ENCODE assay signal across 8 cellular contexts in the genomic region with DNA sequence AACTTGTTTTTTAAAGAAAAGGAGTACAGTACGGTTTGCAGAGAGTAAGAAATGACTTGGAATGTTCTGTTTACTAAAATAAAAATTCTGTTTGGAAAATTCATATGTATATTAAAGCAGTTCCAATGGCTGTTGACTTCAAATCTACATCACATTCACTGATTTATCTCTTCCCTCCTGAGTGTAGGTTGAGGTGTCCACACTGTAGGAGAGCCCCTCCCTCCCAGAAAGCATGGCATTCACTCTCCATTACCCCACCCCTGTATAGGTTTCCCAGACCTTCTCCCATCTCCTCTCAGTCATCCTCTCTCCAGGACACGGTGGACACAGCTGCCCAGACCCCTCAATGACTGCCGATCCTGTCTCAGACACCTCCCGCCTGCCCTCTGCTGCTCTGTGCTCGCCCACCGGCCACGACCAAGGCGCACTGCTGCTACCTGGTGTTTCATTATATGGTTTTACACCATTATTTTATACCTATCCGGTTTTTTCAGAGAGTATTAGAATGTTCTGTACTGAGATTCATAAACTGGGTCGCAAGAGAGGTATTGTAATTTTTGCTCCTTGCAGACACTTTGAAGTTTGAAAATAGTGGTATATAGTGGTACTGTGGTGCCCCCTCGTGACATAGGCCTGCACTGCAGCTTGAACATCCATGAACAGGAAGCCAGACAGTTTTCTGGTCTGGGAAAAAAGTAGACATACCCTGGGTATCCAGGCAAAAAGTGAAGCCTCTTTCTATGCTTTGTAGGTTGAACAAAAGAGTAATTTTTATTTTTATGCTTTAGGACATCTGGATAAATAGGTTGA. TPM values are rescaled to one million over a fixed set of nuclear protein-coding genes. Genes with fewer than 3 reads are reported as not detected.
DNase-seq lines count a peak whose midpoint lies in the region; ATAC-seq and TF ChIP-seq lines count a peak whose summit lies in the region.

No MANE protein-coding gene starts in this region.

- peak; percentile 68 for TF ChIP-seq CTCF in RWPE1 (conservative IDR thresholded peaks at IDR 0.05; ENCODE audit: low read depth)

- no peaks in the 10 kb centered on the region for H3K36me3 Mint-ChIP-seq in activated naive CD4-positive, alpha-beta T cell treated with anti-CD3 and anti-CD28 coated beads for 36 hours (ENCODE audit: low read depth)

- H3K9me3 Mint-ChIP-seq in activated naive CD4-positive, alpha-beta T cell treated with anti-CD3 and anti-CD28 coated beads for 36 hours, result no peaks in the 10 kb centered on the region

- DNase-seq in AG08396 (ENCODE audit: low spot score) (peak; percentile 58), HT-29 (ENCODE audit: low spot score) (peak; percentile 58), RWPE1 (ENCODE audit: low spot score) (peak; percentile 28), globus pallidus (ENCODE audit: low spot score) (peak; percentile 43), posterior vena cava (ENCODE audit: low spot score) (peak; percentile 85), NCI-H774 (lab: John Stamatoyannopoulos, UW) (no peak)
- DNase-seq in activated naive CD4-positive, alpha-beta T cell treated with anti-CD3 and anti-CD28 coated beads for 36 hours, result peak; percentile 75

- peaks cover 3% of the 10 kb centered on the region for H3K27me3 Mint-ChIP-seq in activated naive CD4-positive, alpha-beta T cell treated with anti-CD3 and anti-CD28 coated beads for 36 hours (ENCODE audit: low read depth)

- H3K4me3 Mint-ChIP-seq in activated naive CD4-positive, alpha-beta T cell treated with anti-CD3 and anti-CD28 coated beads for 36 hours, result peak overlapping the region; percentile 20

- TF ChIP-seq POLR2A in GM18505 (IDR thresholded peaks at IDR 0.05; ENCODE audit: borderline replicate concordance, extremely low read depth, insufficient read depth, insufficient read length), result no peak

- H3K27ac Mint-ChIP-seq in activated naive CD4-positive, alpha-beta T cell treated with anti-CD3 and anti-CD28 coated beads for 36 hours, result no peak overlapping the region

- peak; percentile 71 for ATAC-seq in GM18505 (IDR thresholded peaks at IDR 0.05; ENCODE audit: unreplicated experiment)

- POLR2A ChIA-PET in RWPE1 (lab: Yijun Ruan, JAX; ENCODE audit: low non-redundant PET), result no interaction called here

- CTCF ChIA-PET in RWPE1 (lab: Yijun Ruan, JAX), result interaction anchor here (0.6 to 0.9 kb wide), 4 partner anchors 15 to 569 kb away, joined by 3 to 5 read pairs (median 4); no protein-coding TSS in a partner anchor
- CTCF ChIA-PET in activated naive CD4-positive, alpha-beta T cell treated with anti-CD3 and anti-CD28 coated beads for 36 hours (lab: Charles Lee), result interaction anchor here (0.6 to 3.0 kb wide), 5 partner anchors 15 to 288 kb away, joined by 3 to 26 read pairs (median 3); no protein-coding TSS in a partner anchor

- intact Hi-C loops in activated naive CD4-positive, alpha-beta T cell treated with anti-CD3 and anti-CD28 coated beads for 36 hours (cut with micrococcal nuclease), result loop anchor here (1.0 kb wide), 3 partner anchors 225 to 288 kb away; no protein-coding TSS in a partner anchor
- intact Hi-C loops in posterior vena cava (cut with DNase I), result loop anchor here in 1 of 2 donors (10.0 kb wide), 1 partner anchor 221 kb away; no protein-coding TSS in a partner anchor

- peaks cover 3% of the 10 kb centered on the region for H3K4me1 Mint-ChIP-seq in activated naive CD4-positive, alpha-beta T cell treated with anti-CD3 and anti-CD28 coated beads for 36 hours (ENCODE audit: low read depth)

- H3K27ac ChIP-seq in RWPE1, result no peak overlapping the region

RNA-seq across cellular contexts. Expression of gene BEX4, which starts 38.8 kb away (rescaled TPM):
- not detected in 2 replicates for total RNA-seq in HT-29 (2014; rRNA removed; shearing (Covaris generic))
- 1 to 10 TPM; 8.8 to 9.8 TPM for total RNA-seq in activated naive CD4-positive, alpha-beta T cell treated with anti-CD3 and anti-CD28 coated beads for 36 hours
- total RNA-seq in posterior vena cava, result 10 to 100 TPM; 22.2 to 22.9 TPM
